ENCODE assay signal across 7 cellular contexts in the genomic region with DNA sequence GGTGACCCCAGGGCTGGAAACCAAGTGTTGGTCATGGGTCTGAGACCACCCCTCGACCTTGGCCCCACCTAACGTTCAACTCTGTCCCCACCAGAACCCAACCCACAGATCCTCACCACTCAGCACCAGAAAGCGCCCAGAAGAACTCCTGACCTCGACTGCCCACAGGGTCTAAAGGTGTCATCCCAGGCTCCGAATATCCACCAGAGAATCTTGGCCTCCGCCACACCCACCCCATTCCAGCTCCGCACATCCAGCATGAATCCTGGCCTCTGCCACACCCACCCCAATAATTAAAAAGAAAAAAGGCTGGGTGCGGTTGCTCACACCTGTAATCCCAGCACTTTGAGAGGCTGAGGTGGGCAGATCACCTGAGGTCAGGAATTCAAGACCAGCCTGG. TPM values are rescaled to one million over a fixed set of nuclear protein-coding genes. Genes with fewer than 3 reads are reported as not detected.
DNase-seq lines count a peak whose midpoint lies in the region; ATAC-seq and TF ChIP-seq lines count a peak whose summit lies in the region.

No MANE protein-coding gene starts in this region.

- H3K79me2 ChIP-seq in hepatocyte: peaks cover 80% of the 10 kb centered on the region

- no peaks in the 10 kb centered on the region for H3K9me3 ChIP-seq in hepatocyte (ENCODE audit: low read depth)

- H3K4me3 ChIP-seq in hepatocyte: peak overlapping the region; percentile 98

- H3K4me2 ChIP-seq in hepatocyte: peak overlapping the region; percentile 92

- peak overlapping the region; percentile 96 for H3K4me3 Mint-ChIP-seq in HFFc6
- H3K4me3 Mint-ChIP-seq in activated T-helper 17 cell treated with anti-CD3 and anti-CD28 coated beads, Interleukin-2, amount 50 U/mL, for 72 hours: peak overlapping the region; percentile 95
- peak overlapping the region; percentile 97 for H3K4me3 Mint-ChIP-seq in stimulated activated effector memory CD8-positive, alpha-beta T cell treated with anti-CD3 and anti-CD28 coated beads, Interleukin-12 subunit alpha, Interleukin-12 subunit beta, amount 100 ng/mL, for 72 hours

- 0 out of 2 replicates have a peak, but pooled peaks cover 1% of the 10 kb centered on the region for H3K27me3 Mint-ChIP-seq in HFFc6 (ENCODE audit: insufficient read depth)
- no peaks in the 10 kb centered on the region for H3K27me3 Mint-ChIP-seq in activated T-helper 17 cell treated with anti-CD3 and anti-CD28 coated beads, Interleukin-2, amount 50 U/mL, for 72 hours

- no peaks in the 10 kb centered on the region for H3K27me3 ChIP-seq in hepatocyte

- H3K36me3 ChIP-seq in hepatocyte (replicated peaks; ENCODE audit: insufficient read depth, low read depth): no peaks in the 10 kb centered on the region

- TF ChIP-seq CTCF in HFFc6 (IDR thresholded peaks at IDR 0.05) (no peak), hepatocyte (IDR thresholded peaks at IDR 0.05; ENCODE audit: poor library complexity) (no peak)

- H3K9me3 Mint-ChIP-seq in HFFc6: no peaks in the 10 kb centered on the region
- H3K9me3 Mint-ChIP-seq in activated T-helper 17 cell treated with anti-CD3 and anti-CD28 coated beads, Interleukin-2, amount 50 U/mL, for 72 hours: no peaks in the 10 kb centered on the region
- no peaks in the 10 kb centered on the region for H3K9me3 Mint-ChIP-seq in stimulated activated effector memory CD8-positive, alpha-beta T cell treated with anti-CD3 and anti-CD28 coated beads, Interleukin-12 subunit alpha, Interleukin-12 subunit beta, amount 100 ng/mL, for 72 hours

- 69% methylated on average over 8 of the region's 8 CpGs for WGBS in hepatocyte (ENCODE audit: low lambda C conversion rate, missing lambda C conversion rate)

- peak overlapping the region; percentile 45 for H3K27ac Mint-ChIP-seq in HFFc6
- peak overlapping the region; percentile 94 for H3K27ac Mint-ChIP-seq in activated T-helper 17 cell treated with anti-CD3 and anti-CD28 coated beads, Interleukin-2, amount 50 U/mL, for 72 hours
- peak overlapping the region; percentile 97 for H3K27ac Mint-ChIP-seq in stimulated activated effector memory CD8-positive, alpha-beta T cell treated with anti-CD3 and anti-CD28 coated beads, Interleukin-12 subunit alpha, Interleukin-12 subunit beta, amount 100 ng/mL, for 72 hours

- peaks cover 65% of the 10 kb centered on the region for H3K4me1 ChIP-seq in hepatocyte (ENCODE audit: insufficient read depth)

- peaks cover 51% of the 10 kb centered on the region for H3K4me1 Mint-ChIP-seq in HFFc6 (ENCODE audit: low read depth)
- H3K4me1 Mint-ChIP-seq in activated T-helper 17 cell treated with anti-CD3 and anti-CD28 coated beads, Interleukin-2, amount 50 U/mL, for 72 hours: peaks cover 17% of the 10 kb centered on the region
- H3K4me1 Mint-ChIP-seq in stimulated activated effector memory CD8-positive, alpha-beta T cell treated with anti-CD3 and anti-CD28 coated beads, Interleukin-12 subunit alpha, Interleukin-12 subunit beta, amount 100 ng/mL, for 72 hours: peaks cover 54% of the 10 kb centered on the region

- no peaks in the 10 kb centered on the region for H3K9me2 ChIP-seq in hepatocyte (replicated peaks; ENCODE audit: insufficient read depth)

- H3K27ac ChIP-seq in hepatocyte: peak overlapping the region; percentile 97

- no peak for ATAC-seq in activated T-helper 17 cell treated with anti-CD3 and anti-CD28 coated beads, Interleukin-2, amount 50 U/mL, for 72 hours (replicated peaks)
- no peak for ATAC-seq in stimulated activated effector memory CD8-positive, alpha-beta T cell treated with anti-CD3 and anti-CD28 coated beads, Interleukin-12 subunit alpha, Interleukin-12 subunit beta, amount 100 ng/mL, for 72 hours
- ATAC-seq in HG03442 (IDR thresholded peaks at IDR 0.05; ENCODE audit: unreplicated experiment): no peak

- peaks cover 57% of the 10 kb centered on the region for H4K20me1 ChIP-seq in hepatocyte (ENCODE audit: insufficient read depth, poor library complexity, severe bottlenecking)

- no peak for DNase-seq in HFFc6
- DNase-seq in hepatocyte (ENCODE audit: low spot score): no peak
- no peak for DNase-seq in stimulated activated effector memory CD8-positive, alpha-beta T cell treated with anti-CD3 and anti-CD28 coated beads, Interleukin-12 subunit alpha, Interleukin-12 subunit beta, amount 100 ng/mL, for 72 hours (ENCODE audit: low spot score in 2 of 2)
- no peak for DNase-seq in HK-2 (ENCODE audit: unreplicated experiment)
- no peak for DNase-seq in NOMO-1 treated with DMSO at 0.1 percent for 48 hours (lab: John Stamatoyannopoulos, UW; ENCODE audit: unreplicated experiment)

- H2AFZ ChIP-seq in hepatocyte: no peak overlapping the region

- no peaks in the 10 kb centered on the region for H3K36me3 Mint-ChIP-seq in HFFc6 (ENCODE audit: low read depth)
- peaks cover 60% of the 10 kb centered on the region for H3K36me3 Mint-ChIP-seq in activated T-helper 17 cell treated with anti-CD3 and anti-CD28 coated beads, Interleukin-2, amount 50 U/mL, for 72 hours (ENCODE audit: low read depth)
- peaks cover 48% of the 10 kb centered on the region for H3K36me3 Mint-ChIP-seq in stimulated activated effector memory CD8-positive, alpha-beta T cell treated with anti-CD3 and anti-CD28 coated beads, Interleukin-12 subunit alpha, Interleukin-12 subunit beta, amount 100 ng/mL, for 72 hours

RNA-seq across cellular contexts. Expression of a gene that starts 1.3 kb away (rescaled TPM):
- total RNA-seq in HFFc6 (2021; fragmentation: NEBNext Ultra II Directional; extraction: Animal tissue kit (Norgen Biotek cat#: 25700)): 10 to 100 TPM; 49.1 to 54.8 (median 52.0) TPM
- total RNA-seq in activated T-helper 17 cell treated with anti-CD3 and anti-CD28 coated beads, Interleukin-2, amount 50 U/mL, for 72 hours: 100 to 1,000 TPM in 1 of 2 donors, 10 to 100 TPM in 1; 90.7 to 124 TPM
- 48.0 and 59.0 TPM in 2 replicates for total RNA-seq in hepatocyte
- polyA plus RNA-seq in hepatocyte: 33.1 and 38.6 TPM in 2 replicates

RNA-seq across cellular contexts. Expression of a gene that starts 25.7 kb away (rescaled TPM):
- 10 to 100 TPM; 20.4 to 24.1 (median 22.2) TPM for total RNA-seq in HFFc6 (2021; fragmentation: NEBNext Ultra II Directional; extraction: Animal tissue kit (Norgen Biotek cat#: 25700))
- 100 to 1,000 TPM in 1 of 2 donors, 10 to 100 TPM in 1; 52.4 to 108 TPM for total RNA-seq in activated T-helper 17 cell treated with anti-CD3 and anti-CD28 coated beads, Interleukin-2, amount 50 U/mL, for 72 hours
- 10.3 and 15.3 TPM in 2 replicates for total RNA-seq in hepatocyte
- polyA plus RNA-seq in hepatocyte: 19.8 and 21.7 TPM in 2 replicates

Comparison
In these comparisons a context has a peak if more than half of its experiments do, and no peak if none do; other contexts are left out.
1. H3K27ac Mint-ChIP-seq: peak in every context shown above with its lines; median percentile 97 in stimulated activated effector memory CD8-positive, alpha-beta T cell treated with anti-CD3 and anti-CD28 coated beads, Interleukin-12 subunit alpha, Interleukin-12 subunit beta, amount 100 ng/mL, for 72 hours; 94 in activated T-helper 17 cell treated with anti-CD3 and anti-CD28 coated beads, Interleukin-2, amount 50 U/mL, for 72 hours; 45 in HFFc6.